Comparison of ENCODE assay signal across 24 cellular contexts in genomic region chr1:156257711-156258110, GRCh38. TPM values are rescaled to one million over a fixed set of nuclear protein-coding genes. Genes with fewer than 3 reads are reported as not detected.
A peak's percentile ranks its signal among the peaks of the same experiment; 100 is the strongest.
DNase-seq lines count a peak whose midpoint lies in the region; ATAC-seq and TF ChIP-seq lines count a peak whose summit lies in the region.
"Had no signal": no experiment of that assay in that cellular context is flagged by ENCODE, and none has a peak within 500 bp of the region (broad histone marks: within the 10 kb centered on the region; RNA-seq: fewer than 3 reads in every experiment).

No MANE protein-coding gene starts in this region.

- no peaks in the 10 kb centered on the region for H3K27me3 ChIP-seq in SK-N-SH (ENCODE audit: insufficient read depth)
- no peaks in the 10 kb centered on the region for H3K27me3 ChIP-seq in mammary epithelial cell (ENCODE audit: insufficient read depth, low read length)
- H3K27me3 ChIP-seq in upper lobe of right lung: no peaks in the 10 kb centered on the region
- H3K27me3 ChIP-seq: adrenal gland, cardiac muscle cell, spleen, thyroid gland had no signal

- POLR2A ChIA-PET in SK-N-SH (lab: Yijun Ruan, JAX): interaction anchor here (1.0 kb wide), 2 partner anchors 14 to 19 kb away, joined by 3 read pairs; no protein-coding TSS in a partner anchor
- POLR2A ChIA-PET in naive thymus-derived CD8-positive, alpha-beta T cell (lab: Charles Lee): interaction anchor here (0.8 kb wide), 1 partner anchor 11 kb away, joined by 3 read pairs; no protein-coding TSS in a partner anchor

- 53% methylated on average over 2 of the region's 2 CpGs for WGBS in SK-N-SH (ENCODE audit: low lambda C conversion rate)
- 8% methylated on average over 2 of the region's 2 CpGs for WGBS in mammary epithelial cell (ENCODE audit: low coverage, missing lambda C conversion rate)

- intact Hi-C loops in mammary epithelial cell (cut with micrococcal nuclease) (no loop called here), upper lobe of right lung (cut with DNase I) (no loop called here)

- peaks cover 8 to 88% (median 16%) of the 10 kb centered on the region in 3 donors for H3K36me3 Mint-ChIP-seq in naive thymus-derived CD8-positive, alpha-beta T cell

- H3K4me1 ChIP-seq in SK-N-SH (ENCODE audit: control insufficient read depth in 1 of 2, insufficient read depth in 2 of 2, low read depth in 1 of 2, low read length in 1 of 2) (peaks cover 4 to 41% of the 10 kb centered on the region in 2 experiments; a peak in 3 of 4 replicates), mammary epithelial cell (ENCODE audit: insufficient read depth, low read length) (peaks cover 55% of the 10 kb centered on the region), upper lobe of right lung (no peaks in the 10 kb centered on the region)
- H3K4me1 ChIP-seq: lower lobe of right lung, prostate gland, thyroid gland had no signal

- H3K4me2 ChIP-seq in SK-N-SH (no peak overlapping the region), mammary epithelial cell (ENCODE audit: insufficient read depth, low read depth, low read length) (peak overlapping the region; percentile 43)

- no peak; a peak in 1 of 4 replicates for TF ChIP-seq EP300 in SK-N-SH (IDR thresholded peaks at IDR 0.05; ENCODE audit: borderline replicate concordance in 1 of 2, low read depth in 1 of 2, low read length in 1 of 2)

- dilution Hi-C loops in mammary epithelial cell (cut with HindIII; ENCODE audit: low sequenced_read_pairs): no loop called here

- H4K20me1 ChIP-seq in SK-N-SH (ENCODE audit: insufficient read depth): peaks cover 2% of the 10 kb centered on the region; the same call in 1 of the 2 replicates
- no peaks in the 10 kb centered on the region for H4K20me1 ChIP-seq in mammary epithelial cell (ENCODE audit: insufficient read depth, low read length)

- peak; percentile 44 for DNase-seq in SK-N-SH
- peak; percentile 51 for DNase-seq in Jurkat, Clone E6-1 (ENCODE audit: low read depth, low spot score)
- peak; percentile 20 for DNase-seq in mammary epithelial cell
- DNase-seq in naive thymus-derived CD8-positive, alpha-beta T cell: peak in 1 of 10 donors; percentile 10
- DNase-seq in KBM-7: no peak
- no peak for DNase-seq in upper lobe of right lung
- DNase-seq: activated CD4-positive, alpha-beta T cell treated with anti-CD3 and anti-CD28 coated beads for 36 hours; activated T-cell treated with anti-CD3 and anti-CD28 coated beads for 4 hours; adrenal gland; effector CD8-positive, alpha-beta T cell; lower lobe of right lung; naive B cell; NCI-H1417 treated with DMSO at 0.1 percent for 48 hours; NCI-H2171 treated with DMSO at 0.1 percent for 48 hours; NCI-H69; PC-3; spleen; stimulated activated CD8-positive, alpha-beta memory T cell treated with anti-CD3 and anti-CD28 coated beads, Interleukin-4, amount 100 ng/mL, for 48 hours; thyroid gland had no signal

- H3K79me2 ChIP-seq in SK-N-SH (ENCODE audit: insufficient read depth) (peaks cover 7% of the 10 kb centered on the region; the same call in 1 of the 2 replicates), mammary epithelial cell (ENCODE audit: insufficient read depth, low read length) (peaks cover 6% of the 10 kb centered on the region)

- H3K27ac ChIP-seq in SK-N-SH (ENCODE audit: low read depth in 2 of 2, low read length in 1 of 2) (peak overlapping the region in 1 of 2 experiments; percentile 82; a peak in 2 of 4 replicates), mammary epithelial cell (ENCODE audit: insufficient read depth, low read depth, low read length) (no peak overlapping the region), upper lobe of right lung (no peak overlapping the region)
- H3K27ac ChIP-seq: adrenal gland, cardiac muscle cell, lower lobe of right lung, prostate gland, spleen, thyroid gland had no signal

- in situ Hi-C loops in mammary epithelial cell (cut with MboI; ENCODE audit: low sequenced_read_pairs in 2 of 2) (no loop called here), KBM-7 (cut with MboI; ENCODE audit: low pct_unique_long_range_greater_than_20kb, low sequenced_read_pairs) (no loop called here)

- H3K4me1 Mint-ChIP-seq in naive thymus-derived CD8-positive, alpha-beta T cell: peaks cover 6 to 14% (median 9%) of the 10 kb centered on the region in 4 donors

- H3K36me3 ChIP-seq in SK-N-SH (replicated peaks in 1 of 2; ENCODE audit: control insufficient read depth in 1 of 2, insufficient read depth in 2 of 2, low read length in 1 of 2) (peaks cover 68% of the 10 kb centered on the region in 2 experiments), mammary epithelial cell (ENCODE audit: insufficient read depth, low read length) (peaks cover 38% of the 10 kb centered on the region), upper lobe of right lung (peaks cover 97% of the 10 kb centered on the region)

- no peak overlapping the region for H3K9ac ChIP-seq in SK-N-SH
- H3K9ac ChIP-seq in mammary epithelial cell (ENCODE audit: insufficient read depth, low read length): no peak overlapping the region

- TF ChIP-seq RAD21 in SK-N-SH (IDR thresholded peaks at IDR 0.05; ENCODE audit: low read length): no peak

- H3K9me3 ChIP-seq in SK-N-SH (no peaks in the 10 kb centered on the region), mammary epithelial cell (replicated peaks; ENCODE audit: insufficient read depth, low read length) (no peaks in the 10 kb centered on the region), upper lobe of right lung (no peaks in the 10 kb centered on the region)
- H3K9me3 ChIP-seq: adrenal gland, lower lobe of right lung, prostate gland, spleen, thyroid gland had no signal

- TF ChIP-seq CTCF in SK-N-SH (IDR thresholded peaks at IDR 0.05) (no peak), mammary epithelial cell (conservative IDR thresholded peaks at IDR 0.05 in 1 of 2, IDR thresholded peaks at IDR 0.05 in 1 of 2; ENCODE audit: extremely low read depth in 1 of 2, insufficient read depth in 1 of 2, low read depth in 1 of 2, low read length in 2 of 2) (no peak), upper lobe of right lung (IDR thresholded peaks at IDR 0.05) (no peak)

- CTCF ChIA-PET in SK-N-SH (lab: Yijun Ruan, JAX) (interaction anchor here (0.5 to 2.4 kb wide), 13 partner anchors 11 to 129 kb away, joined by 3 to 11 read pairs (median 4); partner anchors contain the start of genes PAQR6 and SMG5), mammary epithelial cell (lab: Charles Lee; ENCODE audit: low non-redundant PET) (no interaction called here)

- peak overlapping the region in 1 of 10 donors; percentile 26 for H3K4me3 Mint-ChIP-seq in naive thymus-derived CD8-positive, alpha-beta T cell
- H3K4me3 Mint-ChIP-seq: activated CD4-positive, alpha-beta T cell treated with anti-CD3 and anti-CD28 coated beads for 36 hours; naive B cell had no signal

- no peaks in the 10 kb centered on the region for H3K9me3 Mint-ChIP-seq in naive thymus-derived CD8-positive, alpha-beta T cell
- H3K9me3 Mint-ChIP-seq: naive B cell had no signal

- H3K9me2 ChIP-seq in SK-N-SH: no peaks in the 10 kb centered on the region

- H3F3A ChIP-seq in SK-N-SH (replicated peaks; ENCODE audit: insufficient read depth): peaks cover 9% of the 10 kb centered on the region

- no peaks in the 10 kb centered on the region for H3K27me3 Mint-ChIP-seq in naive thymus-derived CD8-positive, alpha-beta T cell
- H3K27me3 Mint-ChIP-seq: activated CD4-positive, alpha-beta T cell treated with anti-CD3 and anti-CD28 coated beads for 36 hours; naive B cell had no signal

- no peak overlapping the region for H2AFZ ChIP-seq in SK-N-SH (ENCODE audit: low read depth)
- H2AFZ ChIP-seq in mammary epithelial cell (ENCODE audit: low read depth, low read length): no peak overlapping the region

- no TSS peak for BruUV-seq in mammary epithelial cell (replicated peaks; lab: Mats Ljungman, UMichigan)

- no peak overlapping the region for H3K4me3 ChIP-seq in SK-N-SH (ENCODE audit: low read depth in 2 of 2, low read length in 1 of 2)
- H3K4me3 ChIP-seq in Jurkat, Clone E6-1 (ENCODE audit: low read length): no peak overlapping the region
- H3K4me3 ChIP-seq in mammary epithelial cell (replicated peaks in 1 of 3; ENCODE audit: insufficient read depth in 1 of 3, low read depth in 2 of 3, low read length in 3 of 3): no peak overlapping the region
- no peak overlapping the region for H3K4me3 ChIP-seq in upper lobe of right lung
- H3K4me3 ChIP-seq: adrenal gland, cardiac muscle cell, GM12878, lower lobe of right lung, prostate gland, spleen, thyroid gland had no signal

- peak overlapping the region in 6 of 10 donors; percentile 10 to 84 (median 62) for H3K27ac Mint-ChIP-seq in naive thymus-derived CD8-positive, alpha-beta T cell

- ATAC-seq in SK-N-SH treated with all-trans-retinoic acid at 6 μM for 48 hours (no peak), upper lobe of right lung (no peak)
- ATAC-seq in naive thymus-derived CD8-positive, alpha-beta T cell: no peak
- ATAC-seq in activated CD4-positive, CD25-positive, alpha-beta regulatory T cell treated with anti-CD3 and anti-CD28 coated beads, Interleukin-2, amount 50 U/mL, for 24 hours: no peak
- ATAC-seq: activated CD4-positive, alpha-beta T cell treated with anti-CD3 and anti-CD28 coated beads for 36 hours; GM12878; lower lobe of right lung; PC-3 had no signal

RNA-seq across cellular contexts. Expression of gene PAQR6, which starts 9.9 kb away (rescaled TPM):
- polyA plus RNA-seq in SK-N-SH (2012; rRNA removed) (2.4 and 3.5 TPM in 2 replicates), mammary epithelial cell (1.6 TPM)
- polyA plus RNA-seq in SK-N-SH (2012; cell fraction: cytosol; rRNA removed): 0.69 and 0.88 TPM in 2 replicates
- 30.6 and 40.2 TPM in 2 replicates for polyA plus RNA-seq in SK-N-SH (2012; cell fraction: nucleus; rRNA removed)
- polyA plus RNA-seq in Jurkat, Clone E6-1 (2012; ENCODE audit: insufficient read depth, insufficient read length): 21.5 TPM
- total RNA-seq in mammary epithelial cell (1 to 10 TPM; 2.8 to 7.6 TPM), upper lobe of right lung (1.9 TPM)
- polyA minus RNA-seq in mammary epithelial cell: 1.2 TPM
- total RNA-seq in naive thymus-derived CD8-positive, alpha-beta T cell: 1 to 10 TPM; 2.8 to 3.0 TPM
- under 1 TPM; 0.15 to 0.21 (median 0.21) TPM for polyA plus RNA-seq in naive thymus-derived CD8-positive, alpha-beta T cell

RNA-seq across cellular contexts. Expression of gene BGLAP, which starts 15.7 kb away (rescaled TPM):
- 0.96 and 1.1 TPM in 2 replicates for polyA plus RNA-seq in SK-N-SH (2012; rRNA removed)
- 0.13 and 0.18 TPM in 2 replicates for polyA plus RNA-seq in SK-N-SH (2012; cell fraction: cytosol; rRNA removed)
- 7.7 and 10.5 TPM in 2 replicates for polyA plus RNA-seq in SK-N-SH (2012; cell fraction: nucleus; rRNA removed)
- polyA plus RNA-seq in Jurkat, Clone E6-1 (2012; ENCODE audit: insufficient read depth, insufficient read length): not detected
- not detected for total RNA-seq in mammary epithelial cell
- polyA plus RNA-seq in mammary epithelial cell: 0.29 TPM
- polyA minus RNA-seq in mammary epithelial cell: not detected
- total RNA-seq in naive thymus-derived CD8-positive, alpha-beta T cell: 1 to 10 TPM; 6.5 to 7.8 TPM
- polyA plus RNA-seq in naive thymus-derived CD8-positive, alpha-beta T cell: under 1 TPM in 1 of 3 donors, not detected in 2; 0.26 TPM
- total RNA-seq in upper lobe of right lung: 2.4 TPM

RNA-seq across cellular contexts. Expression of gene SMG5, which starts 24.9 kb away (rescaled TPM):
- polyA plus RNA-seq in SK-N-SH (2012; rRNA removed): 21.3 and 28.2 TPM in 2 replicates
- polyA plus RNA-seq in SK-N-SH (2012; cell fraction: cytosol; rRNA removed): 12.5 and 19.4 TPM in 2 replicates
- 112 and 114 TPM in 2 replicates for polyA plus RNA-seq in SK-N-SH (2012; cell fraction: nucleus; rRNA removed)
- polyA plus RNA-seq in Jurkat, Clone E6-1 (2012; ENCODE audit: insufficient read depth, insufficient read length): 76.2 TPM
- total RNA-seq in mammary epithelial cell: 10 to 100 TPM; 74.5 to 76.7 TPM
- 25.5 TPM for polyA plus RNA-seq in mammary epithelial cell
- polyA minus RNA-seq in mammary epithelial cell: 46.2 TPM
- 10 to 100 TPM; 66.7 to 68.9 TPM for total RNA-seq in naive thymus-derived CD8-positive, alpha-beta T cell
- 10 to 100 TPM in 2 of 3 donors, 1 to 10 TPM in 1; 9.5 to 28.4 (median 11.1) TPM for polyA plus RNA-seq in naive thymus-derived CD8-positive, alpha-beta T cell
- 64.8 TPM for total RNA-seq in upper lobe of right lung

RNA-seq across cellular contexts. Expression of gene TMEM79, which starts 26.4 kb away (rescaled TPM):
- polyA plus RNA-seq in SK-N-SH (2012; rRNA removed) (4.2 and 4.5 TPM in 2 replicates), mammary epithelial cell (26.2 TPM)
- 1.7 and 2.8 TPM in 2 replicates for polyA plus RNA-seq in SK-N-SH (2012; cell fraction: cytosol; rRNA removed)
- 9.6 and 12.8 TPM in 2 replicates for polyA plus RNA-seq in SK-N-SH (2012; cell fraction: nucleus; rRNA removed)
- polyA plus RNA-seq in Jurkat, Clone E6-1 (2012; ENCODE audit: insufficient read depth, insufficient read length): 11.1 TPM
- total RNA-seq in mammary epithelial cell (10 to 100 TPM in 1 of 2 donors, 1 to 10 TPM in 1; 5.0 to 18.4 TPM), upper lobe of right lung (3.3 TPM)
- 31.2 TPM for polyA minus RNA-seq in mammary epithelial cell
- 10 to 100 TPM; 15.0 to 15.6 TPM for total RNA-seq in naive thymus-derived CD8-positive, alpha-beta T cell
- polyA plus RNA-seq in naive thymus-derived CD8-positive, alpha-beta T cell: 1 to 10 TPM; 2.5 to 9.6 (median 4.8) TPM

RNA-seq across cellular contexts. Expression of gene GLMP, which starts 37.8 kb away (rescaled TPM):
- polyA plus RNA-seq in SK-N-SH (2012; rRNA removed) (40.5 and 41.7 TPM in 2 replicates), mammary epithelial cell (16.1 TPM)
- 30.1 and 38.0 TPM in 2 replicates for polyA plus RNA-seq in SK-N-SH (2012; cell fraction: cytosol; rRNA removed)
- 37.3 and 39.1 TPM in 2 replicates for polyA plus RNA-seq in SK-N-SH (2012; cell fraction: nucleus; rRNA removed)
- 29.1 TPM for polyA plus RNA-seq in Jurkat, Clone E6-1 (2012; ENCODE audit: insufficient read depth, insufficient read length)
- total RNA-seq in mammary epithelial cell (10 to 100 TPM; 29.7 to 32.1 TPM), upper lobe of right lung (61.1 TPM)
- 14.0 TPM for polyA minus RNA-seq in mammary epithelial cell
- total RNA-seq in naive thymus-derived CD8-positive, alpha-beta T cell: 10 to 100 TPM; 22.1 to 23.3 TPM
- 10 to 100 TPM; 12.1 to 22.2 (median 17.3) TPM for polyA plus RNA-seq in naive thymus-derived CD8-positive, alpha-beta T cell

Comparison
In these comparisons a context has a peak if more than half of its experiments do, and no peak if none do; other contexts are left out.
1. DNase-seq: peak in SK-N-SH (single experiment), Jurkat, Clone E6-1 (single experiment) and mammary epithelial cell (single experiment); none in KBM-7 (single experiment) and upper lobe of right lung (single experiment).